ENCODE assay signal across 12 cellular contexts in the genomic region with DNA sequence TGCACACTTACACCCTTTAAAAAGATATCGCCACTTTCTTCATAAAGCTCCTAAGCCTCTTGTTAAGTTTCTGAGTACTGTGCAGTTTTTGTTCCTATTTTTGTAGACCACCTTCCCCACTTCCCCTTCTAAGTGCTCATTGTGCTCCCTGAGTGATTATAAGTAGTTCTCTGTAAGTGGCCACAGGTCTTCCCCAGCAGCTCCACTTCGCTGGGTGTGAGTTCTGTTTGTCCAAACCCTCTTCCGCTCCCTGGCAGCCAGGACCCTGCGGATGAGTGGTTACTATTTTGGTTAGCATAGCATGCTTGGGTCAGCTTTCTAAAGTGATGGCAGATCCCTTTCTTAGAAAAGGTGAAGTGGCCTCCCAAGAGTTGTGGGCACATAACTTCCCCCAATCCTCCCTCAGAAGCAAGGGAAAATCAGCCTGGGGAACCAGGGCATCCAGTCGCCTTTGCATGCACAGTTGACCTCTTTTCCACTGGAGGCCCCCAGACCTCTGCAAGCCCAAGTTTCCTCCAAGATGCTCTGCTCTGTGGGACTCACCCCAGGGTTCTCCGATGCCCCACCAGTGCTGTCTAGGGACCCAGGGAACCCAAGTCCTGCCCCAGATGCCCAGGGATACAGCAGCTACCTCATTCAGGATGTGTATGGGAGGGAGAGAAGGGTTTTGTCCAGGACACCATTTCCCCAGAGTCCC.
DNase-seq lines count a peak whose midpoint lies in the region; ATAC-seq lines count a peak whose summit lies in the region.
"Had no signal": no experiment of that assay in that cellular context is flagged by ENCODE, and none has a peak within 500 bp of the region (broad histone marks: within the 10 kb centered on the region; RNA-seq: fewer than 3 reads in every experiment).

No MANE protein-coding gene starts in this region.

- no peak overlapping the region for H3K4me3 Mint-ChIP-seq in CD4-positive, CD25-positive, alpha-beta regulatory T cell
- H3K4me3 Mint-ChIP-seq in central memory CD8-positive, alpha-beta T cell: no peak overlapping the region

- H3K36me3 Mint-ChIP-seq in CD4-positive, CD25-positive, alpha-beta regulatory T cell: no peaks in the 10 kb centered on the region
- no peaks in the 10 kb centered on the region for H3K36me3 Mint-ChIP-seq in central memory CD8-positive, alpha-beta T cell (ENCODE audit: insufficient read depth)

- peak overlapping the region in 2 of 3 donors; percentile 14 to 52 for H3K27ac Mint-ChIP-seq in CD4-positive, CD25-positive, alpha-beta regulatory T cell
- no peak overlapping the region for H3K27ac Mint-ChIP-seq in central memory CD8-positive, alpha-beta T cell (ENCODE audit: low read depth)

- no peaks in the 10 kb centered on the region for H3K9me3 ChIP-seq in CD4-positive, CD25-positive, alpha-beta regulatory T cell (ENCODE audit: control insufficient read depth in 2 of 2, low read length in 2 of 2)
- H3K9me3 ChIP-seq: HAP-1, spleen had no signal

- peaks cover 3 to 65% (median 23%) of the 10 kb centered on the region in 4 donors for H3K4me1 Mint-ChIP-seq in CD4-positive, CD25-positive, alpha-beta regulatory T cell
- peaks cover 18% of the 10 kb centered on the region for H3K4me1 Mint-ChIP-seq in central memory CD8-positive, alpha-beta T cell

- no peak for ATAC-seq in CD4-positive, CD25-positive, alpha-beta regulatory T cell (ENCODE audit: low read depth in 2 of 2)
- ATAC-seq in GM21367 (IDR thresholded peaks at IDR 0.05; ENCODE audit: unreplicated experiment) (peak; percentile 87), HG03196 (IDR thresholded peaks at IDR 0.05; ENCODE audit: unreplicated experiment) (peak; percentile 72)
- ATAC-seq in central memory CD8-positive, alpha-beta T cell (replicated peaks; ENCODE audit: extremely low read depth, poor library complexity, severe bottlenecking): peak; percentile 46

- no peaks in the 10 kb centered on the region for H3K27me3 Mint-ChIP-seq in CD4-positive, CD25-positive, alpha-beta regulatory T cell
- H3K27me3 Mint-ChIP-seq in central memory CD8-positive, alpha-beta T cell: no peaks in the 10 kb centered on the region

- H3K27ac ChIP-seq in CD4-positive, CD25-positive, alpha-beta regulatory T cell (ENCODE audit: insufficient read depth, low read length, poor library complexity, severe bottlenecking): no peak overlapping the region
- H3K27ac ChIP-seq: spleen had no signal

- H3K9me3 Mint-ChIP-seq in CD4-positive, CD25-positive, alpha-beta regulatory T cell: peaks cover 0 to 2% (median 0%) of the 10 kb centered on the region in 7 donors
- no peaks in the 10 kb centered on the region for H3K9me3 Mint-ChIP-seq in central memory CD8-positive, alpha-beta T cell

- no peaks in the 10 kb centered on the region for H3K36me3 ChIP-seq in CD4-positive, CD25-positive, alpha-beta regulatory T cell (ENCODE audit: control insufficient read depth, insufficient read depth, low read length)
- H3K36me3 ChIP-seq: HAP-1, spleen had no signal

- no peak overlapping the region for H3K4me3 ChIP-seq in CD4-positive, CD25-positive, alpha-beta regulatory T cell (ENCODE audit: low read depth, low read length)
- H3K4me3 ChIP-seq: HAP-1, spleen had no signal

- H3K27me3 ChIP-seq in CD4-positive, CD25-positive, alpha-beta regulatory T cell (ENCODE audit: control insufficient read depth, insufficient read depth, low read length): no peaks in the 10 kb centered on the region

- no peak for DNase-seq in CD4-positive, CD25-positive, alpha-beta regulatory T cell
- DNase-seq in central memory CD8-positive, alpha-beta T cell (ENCODE audit: low spot score in 2 of 2): no peak
- DNase-seq in NCI-H2227 treated with DMSO at 0.1 percent for 48 hours (lab: John Stamatoyannopoulos, UW) (no peak), NCI-H524 (lab: John Stamatoyannopoulos, UW) (no peak), COR-L47 (lab: John Stamatoyannopoulos, UW) (no peak), activated gamma-delta T cell treated with Interleukin-2 at 50 U/mL for 16 hours (no peak)
- DNase-seq: NCI-H69, spleen, trophoblast cell had no signal

- no peaks in the 10 kb centered on the region for H3K4me1 ChIP-seq in CD4-positive, CD25-positive, alpha-beta regulatory T cell (ENCODE audit: control insufficient read depth, insufficient read depth, low read length, poor library complexity, severe bottlenecking)

Comparison
In these comparisons a context has a peak if more than half of its experiments do, and no peak if none do; other contexts are left out.
1. ATAC-seq: peak in GM21367 (single experiment), HG03196 (single experiment) and central memory CD8-positive, alpha-beta T cell (single experiment); none in CD4-positive, CD25-positive, alpha-beta regulatory T cell (0 of 2).